In genomic region chr9:122180633-122181032, GRCh38 we compare ENCODE assay signal across 11 cellular contexts. TPM values are rescaled to one million over a fixed set of nuclear protein-coding genes. Genes with fewer than 3 reads are reported as not detected.
DNase-seq lines count a peak whose midpoint lies in the region; TF ChIP-seq lines count a peak whose summit lies in the region.
"Had no signal": no experiment of that assay in that cellular context is flagged by ENCODE, and none has a peak within 500 bp of the region (broad histone marks: within the 10 kb centered on the region; RNA-seq: fewer than 3 reads in every experiment).

No MANE protein-coding gene starts in this region.

- H3K4me3 ChIP-seq in AG04449 (ENCODE audit: low read depth, low read length) (no peak overlapping the region), fibroblast of mammary gland (ENCODE audit: control insufficient read depth, low read depth, low read length) (no peak overlapping the region)

- H3K27ac Mint-ChIP-seq in HFFc6: peak overlapping the region; percentile 33; the same call in 1 of the 2 replicates
- H3K27ac Mint-ChIP-seq: activated naive CD8-positive, alpha-beta T cell treated with anti-CD3 and anti-CD28 coated beads for 36 hours; CD4-positive, CD25-positive, alpha-beta regulatory T cell had no signal

- H3K27me3 Mint-ChIP-seq in HFFc6 (ENCODE audit: insufficient read depth): peaks cover 33% of the 10 kb centered on the region

- no peaks in the 10 kb centered on the region for H3K9me3 Mint-ChIP-seq in HFFc6
- H3K9me3 Mint-ChIP-seq: activated naive CD8-positive, alpha-beta T cell treated with anti-CD3 and anti-CD28 coated beads for 36 hours had no signal

- POLR2A ChIA-PET in AG04449 (lab: Yijun Ruan, JAX): no interaction called here

- no peak overlapping the region for H3K4me3 Mint-ChIP-seq in HFFc6
- H3K4me3 Mint-ChIP-seq: activated naive CD8-positive, alpha-beta T cell treated with anti-CD3 and anti-CD28 coated beads for 36 hours; CD4-positive, CD25-positive, alpha-beta regulatory T cell had no signal

- TF ChIP-seq CTCF in AG04449 (IDR thresholded peaks at IDR 0.05; ENCODE audit: insufficient read depth, low read length, missing control alignments) (no peak), HFFc6 (IDR thresholded peaks at IDR 0.05) (no peak), fibroblast of mammary gland (conservative IDR thresholded peaks at IDR 0.05; ENCODE audit: control insufficient read depth, insufficient read depth, low read depth, low read length) (no peak)

- peaks cover 20% of the 10 kb centered on the region for H3K4me1 Mint-ChIP-seq in HFFc6 (ENCODE audit: low read depth)
- H3K4me1 Mint-ChIP-seq: activated naive CD8-positive, alpha-beta T cell treated with anti-CD3 and anti-CD28 coated beads for 36 hours; CD4-positive, CD25-positive, alpha-beta regulatory T cell had no signal

- CTCF ChIA-PET in AG04449 (lab: Yijun Ruan, JAX): interaction anchor here (1.3 to 1.4 kb wide), 2 partner anchors 22 to 57 kb away, joined by 3 to 4 read pairs; no protein-coding TSS in a partner anchor

- peak; percentile 40 for DNase-seq in AG04449 (ENCODE audit: low read depth, low spot score)
- peak; percentile 81 for DNase-seq in HFFc6
- peak; percentile 27 for DNase-seq in SHP77 treated with DMSO at 0.1 percent for 48 hours (lab: John Stamatoyannopoulos, UW)
- peak; percentile 87 for DNase-seq in fibroblast of mammary gland (ENCODE audit: low read depth)
- no peak for DNase-seq in NCI-H82 treated with DMSO at 0.1 percent for 48 hours (lab: John Stamatoyannopoulos, UW; ENCODE audit: unreplicated experiment)
- DNase-seq in occipital lobe (lab: John Stamatoyannopoulos, UW): no peak
- no peak for DNase-seq in cerebellar nuclear complex (lab: John Stamatoyannopoulos, UW)
- DNase-seq in SKM-1 (lab: John Stamatoyannopoulos, UW; ENCODE audit: unreplicated experiment): no peak
- DNase-seq: activated naive CD8-positive, alpha-beta T cell treated with anti-CD3 and anti-CD28 coated beads for 36 hours; CD4-positive, CD25-positive, alpha-beta regulatory T cell; NCI-H1930 had no signal

- no peaks in the 10 kb centered on the region for H3K36me3 Mint-ChIP-seq in HFFc6 (ENCODE audit: low read depth)
- H3K36me3 Mint-ChIP-seq: activated naive CD8-positive, alpha-beta T cell treated with anti-CD3 and anti-CD28 coated beads for 36 hours; CD4-positive, CD25-positive, alpha-beta regulatory T cell had no signal

RNA-seq across cellular contexts. Expression of gene MORN5, which starts 20.9 kb away (rescaled TPM):
- total RNA-seq in HFFc6 (2021; fragmentation: NEBNext Ultra II Directional; extraction: Animal tissue kit (Norgen Biotek cat#: 25700)): not detected
- 1.2 TPM for total RNA-seq in occipital lobe
- total RNA-seq: activated naive CD8-positive, alpha-beta T cell treated with anti-CD3 and anti-CD28 coated beads for 36 hours; CD4-positive, CD25-positive, alpha-beta regulatory T cell had no signal

RNA-seq across cellular contexts. Expression of gene NDUFA8, which starts 21.1 kb away (rescaled TPM):
- 10 to 100 TPM; 67.4 to 76.6 (median 72.8) TPM for total RNA-seq in HFFc6 (2021; fragmentation: NEBNext Ultra II Directional; extraction: Animal tissue kit (Norgen Biotek cat#: 25700))
- 18.2 TPM for total RNA-seq in occipital lobe

RNA-seq across cellular contexts. Expression of gene LHX6, which starts 48.1 kb away (rescaled TPM):
- total RNA-seq in HFFc6 (2021; fragmentation: NEBNext Ultra II Directional; extraction: Animal tissue kit (Norgen Biotek cat#: 25700)): not detected
- 20.0 TPM for total RNA-seq in occipital lobe
- total RNA-seq: CD4-positive, CD25-positive, alpha-beta regulatory T cell had no signal

Comparison
In these comparisons a context has a peak if more than half of its experiments do, and no peak if none do; other contexts are left out.
1. DNase-seq: peak in AG04449 (single experiment), HFFc6 (single experiment), SHP77 treated with DMSO at 0.1 percent for 48 hours (single experiment) and fibroblast of mammary gland (single experiment); none in NCI-H82 treated with DMSO at 0.1 percent for 48 hours (single experiment), occipital lobe (single experiment), cerebellar nuclear complex (0 of 2) and SKM-1 (single experiment).
2. RNA of gene LHX6, which starts 48.1 kb away (total RNA-seq): 20.0 TPM in occipital lobe (single experiment); not detected in HFFc6; every median in the first group is over 10 times any median in the second.